8 cellular contexts compared by ENCODE assay signal in genomic region chr3:195910499-195910845, GRCh38. TPM values are rescaled to one million over a fixed set of nuclear protein-coding genes. Genes with fewer than 3 reads are reported as not detected.
DNase-seq lines count a peak whose midpoint lies in the region; ATAC-seq and TF ChIP-seq lines count a peak whose summit lies in the region.

No MANE protein-coding gene starts in this region.

- peaks cover 2% of the 10 kb centered on the region for H3K36me3 Mint-ChIP-seq in activated B cell treated with CpG ODN at 0.5 μM for 24 hours (ENCODE audit: low read depth)
- H3K36me3 Mint-ChIP-seq in stimulated activated memory B cell treated with anti-CD40 and anti-IgM and Interleukin-4, amounts not matched to agents 10 μg/mL and 1 μg/mL and 100 μg/mL, for 72 hours, result peaks cover 6% of the 10 kb centered on the region

- DNase-seq in SK-N-SH, result no peak
- no peak for DNase-seq in activated B cell treated with CpG ODN at 0.5 μM for 24 hours
- DNase-seq in NCI-H526 treated with DMSO at 0.1 percent for 48 hours (lab: John Stamatoyannopoulos, UW), result no peak
- DNase-seq in NCI-H146 treated with DMSO at 0.1 percent for 48 hours (lab: John Stamatoyannopoulos, UW; ENCODE audit: unreplicated experiment), result no peak
- no peak for DNase-seq in occipital lobe (lab: John Stamatoyannopoulos, UW)

- POLR2A ChIA-PET in SK-N-SH (lab: Yijun Ruan, JAX) (no interaction called here), activated B cell treated with CpG ODN at 0.5 μM for 24 hours (lab: Charles Lee) (interaction anchor here (1.2 to 1.9 kb wide), 2 partner anchors 14 to 16 kb away, joined by 3 to 11 read pairs; no protein-coding TSS in a partner anchor)

- H3K27me3 Mint-ChIP-seq in activated B cell treated with CpG ODN at 0.5 μM for 24 hours, result no peaks in the 10 kb centered on the region
- no peaks in the 10 kb centered on the region for H3K27me3 Mint-ChIP-seq in stimulated activated memory B cell treated with anti-CD40 and anti-IgM and Interleukin-4, amounts not matched to agents 10 μg/mL and 1 μg/mL and 100 μg/mL, for 72 hours

- H3K4me3 ChIP-seq in SK-N-SH (ENCODE audit: low read depth in 2 of 2, low read length in 1 of 2) (no peak overlapping the region), iPS-20b (ENCODE audit: low read length) (peak overlapping the region; percentile 73)

- H3K79me2 ChIP-seq in SK-N-SH (ENCODE audit: insufficient read depth), result peaks cover 27% of the 10 kb centered on the region

- H3K9me2 ChIP-seq in SK-N-SH, result no peaks in the 10 kb centered on the region

- no peak for TF ChIP-seq EP300 in SK-N-SH (IDR thresholded peaks at IDR 0.05; ENCODE audit: borderline replicate concordance in 1 of 2, low read depth in 1 of 2, low read length in 1 of 2)

- H3K27ac ChIP-seq in SK-N-SH (ENCODE audit: low read depth in 2 of 2, low read length in 1 of 2) (no peak overlapping the region), iPS-20b (ENCODE audit: low read length) (no peak overlapping the region)

- H3K9ac ChIP-seq in SK-N-SH (no peak overlapping the region), iPS-20b (ENCODE audit: low read depth, low read length) (peak overlapping the region; percentile 68; the same call in 1 of the 2 replicates)

- peaks cover 14 to 35% of the 10 kb centered on the region in 2 experiments; a peak in 2 of 4 replicates for H3K4me1 ChIP-seq in SK-N-SH (ENCODE audit: control insufficient read depth in 1 of 2, insufficient read depth in 2 of 2, low read depth in 1 of 2, low read length in 1 of 2)
- peaks cover 14% of the 10 kb centered on the region for H3K4me1 ChIP-seq in iPS-20b (ENCODE audit: insufficient read depth, low read length)

- TF ChIP-seq CTCF in SK-N-SH (IDR thresholded peaks at IDR 0.05) (no peak), activated B cell treated with CpG ODN at 0.5 μM for 24 hours (IDR thresholded peaks at IDR 0.05) (no peak)

- H3K9me3 ChIP-seq in SK-N-SH (no peaks in the 10 kb centered on the region), iPS-20b (ENCODE audit: insufficient read depth, low read depth, low read length) (no peaks in the 10 kb centered on the region)

- H3K36me3 ChIP-seq in SK-N-SH (replicated peaks in 1 of 2; ENCODE audit: control insufficient read depth in 1 of 2, insufficient read depth in 2 of 2, low read length in 1 of 2), result no peaks in the 10 kb centered on the region
- H3K36me3 ChIP-seq in iPS-20b (ENCODE audit: insufficient read depth, low read depth, low read length), result no peaks in the 10 kb centered on the region

- intact Hi-C loops in activated B cell treated with CpG ODN at 0.5 μM for 24 hours (cut with micrococcal nuclease), result no loop called here

- no peak for ATAC-seq in SK-N-SH treated with all-trans-retinoic acid at 6 μM for 48 hours
- no peak for ATAC-seq in activated B cell treated with CpG ODN at 0.5 μM for 24 hours (ENCODE audit: low read depth)
- no peak for ATAC-seq in stimulated activated memory B cell treated with anti-CD40 and anti-IgM and Interleukin-4, amounts not matched to agents 10 μg/mL and 1 μg/mL and 100 μg/mL, for 72 hours

- peaks cover 41% of the 10 kb centered on the region for H3K4me1 Mint-ChIP-seq in activated B cell treated with CpG ODN at 0.5 μM for 24 hours
- H3K4me1 Mint-ChIP-seq in stimulated activated memory B cell treated with anti-CD40 and anti-IgM and Interleukin-4, amounts not matched to agents 10 μg/mL and 1 μg/mL and 100 μg/mL, for 72 hours, result peaks cover 40% of the 10 kb centered on the region

- WGBS in SK-N-SH (ENCODE audit: low lambda C conversion rate), result 88% methylated on average over 7 of the region's 8 CpGs

- H3K4me2 ChIP-seq in SK-N-SH, result 0 out of 2 replicates have a peak overlapping the region, but pooled peaks have one; percentile 61

- H3K27me3 ChIP-seq in SK-N-SH (ENCODE audit: insufficient read depth) (no peaks in the 10 kb centered on the region), iPS-20b (ENCODE audit: insufficient read depth, low read length) (peaks cover 28% of the 10 kb centered on the region)

- CTCF ChIA-PET in SK-N-SH (lab: Yijun Ruan, JAX) (interaction anchor here (1.1 to 29.0 kb wide), 6 partner anchors 15 to 60 kb away, joined by 3 to 606 read pairs (median 84); no protein-coding TSS in a partner anchor), activated B cell treated with CpG ODN at 0.5 μM for 24 hours (lab: Charles Lee) (interaction anchor here (7.7 kb wide), 1 partner anchor 15 kb away, joined by 103 read pairs; no protein-coding TSS in a partner anchor)

- H2AFZ ChIP-seq in SK-N-SH (ENCODE audit: low read depth), result no peak overlapping the region; the same call in 1 of the 2 replicates

- no peaks in the 10 kb centered on the region for H3K9me3 Mint-ChIP-seq in activated B cell treated with CpG ODN at 0.5 μM for 24 hours
- H3K9me3 Mint-ChIP-seq in stimulated activated memory B cell treated with anti-CD40 and anti-IgM and Interleukin-4, amounts not matched to agents 10 μg/mL and 1 μg/mL and 100 μg/mL, for 72 hours, result no peaks in the 10 kb centered on the region

- H4K20me1 ChIP-seq in SK-N-SH (ENCODE audit: insufficient read depth), result peaks cover 20% of the 10 kb centered on the region

- peaks cover 4% of the 10 kb centered on the region for H3F3A ChIP-seq in SK-N-SH (replicated peaks; ENCODE audit: insufficient read depth)

- H3K4me3 Mint-ChIP-seq in activated B cell treated with CpG ODN at 0.5 μM for 24 hours, result peak overlapping the region; percentile 32
- H3K4me3 Mint-ChIP-seq in stimulated activated memory B cell treated with anti-CD40 and anti-IgM and Interleukin-4, amounts not matched to agents 10 μg/mL and 1 μg/mL and 100 μg/mL, for 72 hours, result peak overlapping the region; percentile 81

- peak overlapping the region; percentile 78 for H3K27ac Mint-ChIP-seq in activated B cell treated with CpG ODN at 0.5 μM for 24 hours
- no peak overlapping the region for H3K27ac Mint-ChIP-seq in stimulated activated memory B cell treated with anti-CD40 and anti-IgM and Interleukin-4, amounts not matched to agents 10 μg/mL and 1 μg/mL and 100 μg/mL, for 72 hours

- TF ChIP-seq RAD21 in SK-N-SH (IDR thresholded peaks at IDR 0.05; ENCODE audit: low read length), result no peak

TF ChIP-seq in SK-N-SH, 30 proteins besides CTCF, POLR2A, EP300 and RAD21:
- TF ChIP-seq, protein P1, sequence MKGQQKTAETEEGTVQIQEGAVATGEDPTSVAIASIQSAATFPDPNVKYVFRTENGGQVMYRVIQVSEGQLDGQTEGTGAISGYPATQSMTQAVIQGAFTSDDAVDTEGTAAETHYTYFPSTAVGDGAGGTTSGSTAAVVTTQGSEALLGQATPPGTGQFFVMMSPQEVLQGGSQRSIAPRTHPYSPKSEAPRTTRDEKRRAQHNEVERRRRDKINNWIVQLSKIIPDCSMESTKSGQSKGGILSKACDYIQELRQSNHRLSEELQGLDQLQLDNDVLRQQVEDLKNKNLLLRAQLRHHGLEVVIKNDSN (IDR thresholded peaks at IDR 0.05; ENCODE audit: borderline replicate concordance, low read depth), result no peak
- TF ChIP-seq ELF1 (IDR thresholded peaks at IDR 0.05), result no peak
- TF ChIP-seq EZH2phosphoT487 (IDR thresholded peaks at IDR 0.05; ENCODE audit: borderline replicate concordance, low read depth), result no peak
- no peak for TF ChIP-seq YY1 (IDR thresholded peaks at IDR 0.05; ENCODE audit: low read depth)

TF ChIP-seq in SK-N-SH treated with all-trans-retinoic acid at 6 μM for 48 hours, 23 proteins besides CTCF, POLR2A, EP300 and RAD21:
- no peak for TF ChIP-seq ZNF565 (CRISPR knock-in tag; conservative IDR thresholded peaks at IDR 0.05; ENCODE audit: low read depth)
- no peak for TF ChIP-seq OSR1 (CRISPR knock-in tag; IDR thresholded peaks at IDR 0.05)

RNA-seq across cellular contexts. Expression of gene TNK2, which starts 2.1 kb away (rescaled TPM):
- 11.3 and 17.3 TPM in 2 replicates for polyA plus RNA-seq in SK-N-SH (2012; rRNA removed)
- 5.5 and 10.9 TPM in 2 replicates for polyA plus RNA-seq in SK-N-SH (2012; cell fraction: cytosol; rRNA removed)
- polyA plus RNA-seq in SK-N-SH (2012; cell fraction: nucleus; rRNA removed), result 119 and 155 TPM in 2 replicates
- 108 and 132 TPM in 2 replicates for total RNA-seq in activated B cell treated with CpG ODN at 0.5 μM for 24 hours
- 10.1 TPM for total RNA-seq in occipital lobe
